8 cellular contexts compared by ENCODE assay signal in genomic region chr12:106288510-106289195, GRCh38. TPM values are rescaled to one million over a fixed set of nuclear protein-coding genes. Genes with fewer than 3 reads are reported as not detected.
A peak's percentile ranks its signal among the peaks of the same experiment; 100 is the strongest.
DNase-seq lines count a peak whose midpoint lies in the region; ATAC-seq, FAIRE-seq and TF ChIP-seq lines count a peak whose summit lies in the region.

No MANE protein-coding gene starts in this region.

- H3K27me3 ChIP-seq in astrocyte (ENCODE audit: insufficient read depth, low read length), result no peaks in the 10 kb centered on the region
- H3K27me3 ChIP-seq in naive thymus-derived CD4-positive, alpha-beta T cell (ENCODE audit: control insufficient read depth in 2 of 2, insufficient read depth in 2 of 2, low read length in 2 of 2), result no peaks in the 10 kb centered on the region

- DNase-seq in CD1c-positive myeloid dendritic cell (ENCODE audit: extremely low spot score) (peak; percentile 45), MV-4-11 (lab: John Stamatoyannopoulos, UW) (peak; percentile 89), astrocyte (ENCODE audit: low read depth) (peak; percentile 95)
- DNase-seq in naive thymus-derived CD4-positive, alpha-beta T cell, result no peak

- no peaks in the 10 kb centered on the region for H4K20me1 ChIP-seq in astrocyte (ENCODE audit: insufficient read depth, low read length)

- TF ChIP-seq CTCF in astrocyte (IDR thresholded peaks at IDR 0.05; ENCODE audit: insufficient read depth, low read depth, low read length), result no peak

- intact Hi-C loops in naive thymus-derived CD4-positive, alpha-beta T cell (cut with micrococcal nuclease), result no loop called here

- H3K9ac ChIP-seq in astrocyte (ENCODE audit: low read length), result peak overlapping the region; percentile 18

- no peak overlapping the region for H3K4me3 ChIP-seq in astrocyte (ENCODE audit: insufficient read depth, low read depth, low read length)
- no peak overlapping the region for H3K4me3 ChIP-seq in naive thymus-derived CD4-positive, alpha-beta T cell (ENCODE audit: low read length)

- FAIRE-seq in astrocyte (lab: Jason Lieb, UNC), result no peak

- no peaks in the 10 kb centered on the region for H3K79me2 ChIP-seq in astrocyte (ENCODE audit: insufficient read depth, low read length)

- H3K36me3 ChIP-seq in astrocyte (ENCODE audit: insufficient read depth, low read length), result no peaks in the 10 kb centered on the region
- no peaks in the 10 kb centered on the region for H3K36me3 ChIP-seq in naive thymus-derived CD4-positive, alpha-beta T cell (ENCODE audit: control insufficient read depth in 2 of 3, insufficient read depth in 3 of 3, low read length in 3 of 3)

- H3K4me3 Mint-ChIP-seq in astrocyte (ENCODE audit: unreplicated experiment), result no peak overlapping the region
- no peak overlapping the region for H3K4me3 Mint-ChIP-seq in naive thymus-derived CD4-positive, alpha-beta T cell

- H3K9me3 ChIP-seq in astrocyte (ENCODE audit: insufficient read depth, low read depth, low read length), result no peaks in the 10 kb centered on the region
- H3K9me3 ChIP-seq in naive thymus-derived CD4-positive, alpha-beta T cell (ENCODE audit: control insufficient read depth in 2 of 3, low read length in 3 of 3), result no peaks in the 10 kb centered on the region

- peak; percentile 68 for ATAC-seq in naive thymus-derived CD4-positive, alpha-beta T cell
- no peak for ATAC-seq in GM21515 (IDR thresholded peaks at IDR 0.05; ENCODE audit: unreplicated experiment)
- no peak for ATAC-seq in HG02759 (IDR thresholded peaks at IDR 0.05; ENCODE audit: unreplicated experiment)
- no peak for ATAC-seq in GM21717 (IDR thresholded peaks at IDR 0.05; ENCODE audit: unreplicated experiment)
- no peak for ATAC-seq in HG03039 (IDR thresholded peaks at IDR 0.05; ENCODE audit: unreplicated experiment)

- H3K27ac Mint-ChIP-seq in astrocyte (ENCODE audit: unreplicated experiment), result peak overlapping the region; percentile 100
- no peak overlapping the region for H3K27ac Mint-ChIP-seq in naive thymus-derived CD4-positive, alpha-beta T cell

- peak overlapping the region; percentile 45 for H3K4me2 ChIP-seq in astrocyte (ENCODE audit: low read length)

- H3K27ac ChIP-seq in astrocyte (ENCODE audit: low read depth, low read length), result peak overlapping the region; percentile 74
- H3K27ac ChIP-seq in naive thymus-derived CD4-positive, alpha-beta T cell (ENCODE audit: low read depth, low read length), result no peak overlapping the region

- H3K36me3 Mint-ChIP-seq in astrocyte (ENCODE audit: low read depth, unreplicated experiment), result no peaks in the 10 kb centered on the region
- no peaks in the 10 kb centered on the region for H3K36me3 Mint-ChIP-seq in naive thymus-derived CD4-positive, alpha-beta T cell

- H2AFZ ChIP-seq in astrocyte (ENCODE audit: low read depth, low read length), result peak overlapping the region; percentile 14

- peaks cover 11% of the 10 kb centered on the region for H3K4me1 ChIP-seq in astrocyte (ENCODE audit: insufficient read depth, low read length)
- H3K4me1 ChIP-seq in naive thymus-derived CD4-positive, alpha-beta T cell (ENCODE audit: control insufficient read depth in 2 of 2, insufficient read depth in 2 of 2, low read length in 2 of 2), result no peaks in the 10 kb centered on the region

- peaks cover 27% of the 10 kb centered on the region for H3K4me1 Mint-ChIP-seq in astrocyte (ENCODE audit: low read depth, unreplicated experiment)
- H3K4me1 Mint-ChIP-seq in naive thymus-derived CD4-positive, alpha-beta T cell, result peaks cover 3 to 15% (median 7%) of the 10 kb centered on the region in 7 donors

- CTCF ChIA-PET in naive thymus-derived CD4-positive, alpha-beta T cell (lab: Charles Lee), result no interaction called here

- POLR2A ChIA-PET in naive thymus-derived CD4-positive, alpha-beta T cell (lab: Charles Lee), result interaction anchor here (3.4 kb wide), 1 partner anchor 13 kb away, joined by 25 read pairs; the partner anchor contains the start of gene TCP11L2

- no peaks in the 10 kb centered on the region for H3K27me3 Mint-ChIP-seq in astrocyte (ENCODE audit: low read depth, unreplicated experiment)
- peaks cover 0 to 9% (median 0%) of the 10 kb centered on the region in 5 donors for H3K27me3 Mint-ChIP-seq in naive thymus-derived CD4-positive, alpha-beta T cell

- H3K9me3 Mint-ChIP-seq in astrocyte (ENCODE audit: unreplicated experiment), result no peaks in the 10 kb centered on the region
- no peaks in the 10 kb centered on the region for H3K9me3 Mint-ChIP-seq in naive thymus-derived CD4-positive, alpha-beta T cell

RNA-seq across cellular contexts. Expression of gene TCP11L2, which starts 13.9 kb away (rescaled TPM):
- total RNA-seq in astrocyte, result 22.0 and 27.4 TPM in 2 replicates
- total RNA-seq in naive thymus-derived CD4-positive, alpha-beta T cell, result 100 to 1,000 TPM in 4 of 5 experiments, 10 to 100 TPM in 1; 26.9 to 258 (median 134) TPM
- 10 to 100 TPM; 43.2 to 46.3 TPM for polyA plus RNA-seq in naive thymus-derived CD4-positive, alpha-beta T cell

RNA-seq across cellular contexts. Expression of gene CKAP4, which starts 40.8 kb away (rescaled TPM):
- total RNA-seq in astrocyte, result 324 and 392 TPM in 2 replicates
- total RNA-seq in naive thymus-derived CD4-positive, alpha-beta T cell, result 10 to 100 TPM in 4 of 5 experiments, 1 to 10 TPM in 1; 4.3 to 27.2 (median 13.0) TPM
- polyA plus RNA-seq in naive thymus-derived CD4-positive, alpha-beta T cell, result 1 to 10 TPM; 7.1 to 7.6 TPM

Comparison
In these comparisons a context has a peak if more than half of its experiments do, and no peak if none do; other contexts are left out.
1. DNase-seq: peak in CD1c-positive myeloid dendritic cell (single experiment), MV-4-11 (single experiment) and astrocyte (single experiment); none in naive thymus-derived CD4-positive, alpha-beta T cell (0 of 9).
2. RNA of gene CKAP4, which starts 40.8 kb away (total RNA-seq): 324 to 392 TPM in astrocyte; 4.3 to 27.2 TPM in naive thymus-derived CD4-positive, alpha-beta T cell; every median in the first group is over 10 times any median in the second.